15 cellular contexts compared by ENCODE assay signal in genomic region chr9:82651474-82651873, GRCh38.
A peak's percentile ranks its signal among the peaks of the same experiment; 100 is the strongest.
DNase-seq lines count a peak whose midpoint lies in the region; ATAC-seq and TF ChIP-seq lines count a peak whose summit lies in the region.
"Had no signal": no experiment of that assay in that cellular context is flagged by ENCODE, and none has a peak within 500 bp of the region (broad histone marks: within the 10 kb centered on the region; RNA-seq: fewer than 3 reads in every experiment).

No MANE protein-coding gene starts in this region.

- H3K4me3 ChIP-seq in GM23338, result no peak overlapping the region
- H3K4me3 ChIP-seq in neuronal stem cell (ENCODE audit: low read length in 2 of 2), result no peak overlapping the region
- no peak overlapping the region for H3K4me3 ChIP-seq in heart right ventricle
- H3K4me3 ChIP-seq: BLaER1 treated with 17β-estradiol and CSF1 and Interleukin-3, amounts not matched to agents 10 nM and 100 nM; GM23248 had no signal

- peak; percentile 78 for ATAC-seq in GM23338
- peak; percentile 93 for ATAC-seq in WTC11
- peak; percentile 16 for ATAC-seq in stimulated activated memory B cell treated with anti-CD40 and anti-IgM and Interleukin-4, amounts not matched to agents 10 μg/mL and 1 μg/mL and 100 μg/mL, for 72 hours
- no peak for ATAC-seq in heart right ventricle
- ATAC-seq: HepG2 had no signal

- no peak overlapping the region for H2BK15ac ChIP-seq in neuronal stem cell (ENCODE audit: low read length)

- H3K27ac Mint-ChIP-seq in GM23338 (no peak overlapping the region), WTC11 (no peak overlapping the region)
- no peak overlapping the region for H3K27ac Mint-ChIP-seq in stimulated activated memory B cell treated with anti-CD40 and anti-IgM and Interleukin-4, amounts not matched to agents 10 μg/mL and 1 μg/mL and 100 μg/mL, for 72 hours
- H3K27ac Mint-ChIP-seq: CD4-positive, CD25-positive, alpha-beta regulatory T cell; HFFc6 had no signal

- no peak overlapping the region for H2BK120ac ChIP-seq in neuronal stem cell (ENCODE audit: low read depth, low read length)

- H3K18ac ChIP-seq in neuronal stem cell (ENCODE audit: low read length), result no peak overlapping the region

- H3K9me3 ChIP-seq in neuronal stem cell (replicated peaks in 1 of 2; ENCODE audit: control insufficient read depth in 2 of 2, insufficient read depth in 1 of 2, low read depth in 1 of 2, low read length in 2 of 2), result no peaks in the 10 kb centered on the region
- peaks cover 0 to 32% (median 10%) of the 10 kb centered on the region in 11 donors for H3K9me3 ChIP-seq in heart right ventricle

- CTCF ChIA-PET in WTC11 (lab: Charles Lee), result no interaction called here

- no peaks in the 10 kb centered on the region for H3K27me3 Mint-ChIP-seq in GM23338 (ENCODE audit: insufficient read depth, low read depth, poor library complexity)
- no peaks in the 10 kb centered on the region for H3K27me3 Mint-ChIP-seq in WTC11 (ENCODE audit: low read depth)
- no peaks in the 10 kb centered on the region for H3K27me3 Mint-ChIP-seq in stimulated activated memory B cell treated with anti-CD40 and anti-IgM and Interleukin-4, amounts not matched to agents 10 μg/mL and 1 μg/mL and 100 μg/mL, for 72 hours
- H3K27me3 Mint-ChIP-seq: CD4-positive, CD25-positive, alpha-beta regulatory T cell had no signal

- POLR2A ChIA-PET in WTC11 (lab: Charles Lee), result no interaction called here

- no peak overlapping the region for H4K91ac ChIP-seq in neuronal stem cell (ENCODE audit: low read depth, low read length, poor library complexity)

- H3F3A ChIP-seq in GM23338 (replicated peaks; ENCODE audit: low read depth), result no peaks in the 10 kb centered on the region

- no CpG with 5 or more reads among the region's 2 CpGs for WGBS in neuronal stem cell (ENCODE audit: extremely low coverage in 2 of 2, insufficient read length in 2 of 2, insufficient replicate concordance in 1 of 2), 2 donors
- 77 to 80% methylated on average over 2 of the region's 2 CpGs for WGBS in heart right ventricle, 2 donors

- peak overlapping the region; percentile 8 for H3K23ac ChIP-seq in neuronal stem cell (ENCODE audit: low read depth, low read length, poor library complexity)

- no peak overlapping the region for H3K4me2 ChIP-seq in GM23338
- H3K4me2 ChIP-seq in neuronal stem cell (ENCODE audit: insufficient read depth, low read length, poor library complexity, severe bottlenecking), result no peak overlapping the region
- H3K4me2 ChIP-seq: BLaER1 treated with 17β-estradiol and CSF1 and Interleukin-3, amounts not matched to agents 10 nM and 100 nM had no signal

- H3K9ac ChIP-seq in neuronal stem cell (ENCODE audit: low read depth, low read length, poor library complexity), result no peak overlapping the region
- H3K9ac ChIP-seq: BLaER1 treated with 17β-estradiol and CSF1 and Interleukin-3, amounts not matched to agents 10 nM and 100 nM; GM23248 had no signal

- H3K4me1 Mint-ChIP-seq in GM23338, result peaks cover 7% of the 10 kb centered on the region
- peaks cover 8% of the 10 kb centered on the region for H3K4me1 Mint-ChIP-seq in WTC11
- H3K4me1 Mint-ChIP-seq in stimulated activated memory B cell treated with anti-CD40 and anti-IgM and Interleukin-4, amounts not matched to agents 10 μg/mL and 1 μg/mL and 100 μg/mL, for 72 hours, result no peaks in the 10 kb centered on the region
- H3K4me1 Mint-ChIP-seq: CD4-positive, CD25-positive, alpha-beta regulatory T cell had no signal

- H3K27me3 ChIP-seq in GM23338 (ENCODE audit: insufficient read depth) (no peaks in the 10 kb centered on the region), neuronal stem cell (ENCODE audit: control insufficient read depth in 3 of 3, insufficient read depth in 3 of 3, low read depth in 1 of 3, low read length in 3 of 3) (no peaks in the 10 kb centered on the region), heart right ventricle (no peaks in the 10 kb centered on the region)
- H3K27me3 ChIP-seq: BLaER1 treated with 17β-estradiol and CSF1 and Interleukin-3, amounts not matched to agents 10 nM and 100 nM had no signal

- no peaks in the 10 kb centered on the region for H3K9me2 ChIP-seq in GM23338 (ENCODE audit: insufficient read depth)

- no peak overlapping the region for H3K4ac ChIP-seq in neuronal stem cell (ENCODE audit: low read length)

- TF ChIP-seq CTCF in GM23338 (conservative IDR thresholded peaks at IDR 0.05; ENCODE audit: low read depth in 2 of 2), result no peak
- no peak for TF ChIP-seq CTCF in WTC11 (IDR thresholded peaks at IDR 0.05)
- no peak for TF ChIP-seq CTCF in heart right ventricle (IDR thresholded peaks at IDR 0.05)

- H3K27ac ChIP-seq in GM23338 (ENCODE audit: low read depth), result no peak overlapping the region
- no peak overlapping the region for H3K27ac ChIP-seq in neuronal stem cell (replicated peaks; ENCODE audit: low read length)
- H3K27ac ChIP-seq in heart right ventricle, result no peak overlapping the region
- H3K27ac ChIP-seq: BLaER1 treated with 17β-estradiol and CSF1 and Interleukin-3, amounts not matched to agents 10 nM and 100 nM; GM23248 had no signal

- DNase-seq in GM23338 (ENCODE audit: low spot score) (peak; percentile 18), WTC11 (ENCODE audit: low spot score) (no peak), neuronal stem cell (ENCODE audit: low spot score) (no peak), NCI-H446 treated with DMSO at 0.1 percent for 48 hours (lab: John Stamatoyannopoulos, UW) (no peak), heart right ventricle (no peak), kidney glomerular epithelial cell (lab: John Stamatoyannopoulos, UW) (no peak)
- DNase-seq: 8988T; CD4-positive, CD25-positive, alpha-beta regulatory T cell; DMS53; GM23248; HCEC 1CT; HFFc6 had no signal

- no peaks in the 10 kb centered on the region for H3K79me2 ChIP-seq in GM23338 (replicated peaks; ENCODE audit: insufficient read depth)

- H3K4me3 Mint-ChIP-seq in GM23338, result no peak overlapping the region
- no peak overlapping the region for H3K4me3 Mint-ChIP-seq in WTC11
- no peak overlapping the region for H3K4me3 Mint-ChIP-seq in stimulated activated memory B cell treated with anti-CD40 and anti-IgM and Interleukin-4, amounts not matched to agents 10 μg/mL and 1 μg/mL and 100 μg/mL, for 72 hours
- H3K4me3 Mint-ChIP-seq: CD4-positive, CD25-positive, alpha-beta regulatory T cell; HFFc6 had no signal

- H4K20me1 ChIP-seq in GM23338 (replicated peaks; ENCODE audit: insufficient read depth), result no peaks in the 10 kb centered on the region
- H4K20me1 ChIP-seq: BLaER1 treated with 17β-estradiol and CSF1 and Interleukin-3, amounts not matched to agents 10 nM and 100 nM had no signal

- H3K36me3 Mint-ChIP-seq in GM23338 (ENCODE audit: low read depth) (0 out of 3 replicates have a peak, but pooled peaks cover 3% of the 10 kb centered on the region), WTC11 (peaks cover 11% of the 10 kb centered on the region)
- H3K36me3 Mint-ChIP-seq in stimulated activated memory B cell treated with anti-CD40 and anti-IgM and Interleukin-4, amounts not matched to agents 10 μg/mL and 1 μg/mL and 100 μg/mL, for 72 hours, result no peaks in the 10 kb centered on the region
- H3K36me3 Mint-ChIP-seq: CD4-positive, CD25-positive, alpha-beta regulatory T cell had no signal

- H2BK5ac ChIP-seq in neuronal stem cell (ENCODE audit: low read length), result no peak overlapping the region

- no peak overlapping the region for H4K8ac ChIP-seq in neuronal stem cell (ENCODE audit: low read depth, low read length)

- H2AFZ ChIP-seq in GM23338, result no peak overlapping the region
- no peak overlapping the region for H2AFZ ChIP-seq in neuronal stem cell (ENCODE audit: low read length)
- H2AFZ ChIP-seq: GM23248 had no signal

- H3K9me3 Mint-ChIP-seq in GM23338 (peaks cover 10% of the 10 kb centered on the region; the same call in 2 of the 3 replicates), WTC11 (peaks cover 14% of the 10 kb centered on the region)
- peaks cover 18% of the 10 kb centered on the region for H3K9me3 Mint-ChIP-seq in stimulated activated memory B cell treated with anti-CD40 and anti-IgM and Interleukin-4, amounts not matched to agents 10 μg/mL and 1 μg/mL and 100 μg/mL, for 72 hours

- H3K36me3 ChIP-seq in GM23338 (ENCODE audit: insufficient read depth), result no peaks in the 10 kb centered on the region
- no peaks in the 10 kb centered on the region for H3K36me3 ChIP-seq in neuronal stem cell (replicated peaks in 1 of 2; ENCODE audit: control insufficient read depth in 2 of 2, insufficient read depth in 2 of 2, low read length in 2 of 2)
- H3K36me3 ChIP-seq in heart right ventricle, result no peaks in the 10 kb centered on the region
- H3K36me3 ChIP-seq: BLaER1 treated with 17β-estradiol and CSF1 and Interleukin-3, amounts not matched to agents 10 nM and 100 nM had no signal

- no peaks in the 10 kb centered on the region for H3K79me1 ChIP-seq in neuronal stem cell (ENCODE audit: low read depth, low read length)

- peak overlapping the region; percentile 94 for H3K14ac ChIP-seq in neuronal stem cell (ENCODE audit: low read length)

- H2BK12ac ChIP-seq in neuronal stem cell (ENCODE audit: low read length), result no peak overlapping the region

- intact Hi-C loops in heart right ventricle (cut with DNase I), result no loop called here

- H3K4me1 ChIP-seq in GM23338 (ENCODE audit: insufficient read depth) (no peaks in the 10 kb centered on the region), neuronal stem cell (ENCODE audit: control insufficient read depth in 2 of 2, insufficient read depth in 1 of 2, low read depth in 1 of 2, low read length in 2 of 2) (no peaks in the 10 kb centered on the region), heart right ventricle (no peaks in the 10 kb centered on the region)
- H3K4me1 ChIP-seq: BLaER1 treated with 17β-estradiol and CSF1 and Interleukin-3, amounts not matched to agents 10 nM and 100 nM had no signal

- no peak overlapping the region for H2AK5ac ChIP-seq in neuronal stem cell (ENCODE audit: low read depth, low read length)

TF ChIP-seq in GM23338, 12 proteins besides CTCF, POLR2A, EP300 and RAD21 (continues in another document):
- no peak for TF ChIP-seq CREB1 (CRISPR knock-in tag; IDR thresholded peaks at IDR 0.05; ENCODE audit: low read depth)
- no peak for TF ChIP-seq POLR2AphosphoS5 (IDR thresholded peaks at IDR 0.05; ENCODE audit: low read depth)

TF ChIP-seq in WTC11, 78 proteins besides CTCF, POLR2A, EP300 and RAD21 (continues in another document):
- no peak for TF ChIP-seq USF1 (CRISPR knock-in tag; IDR thresholded peaks at IDR 0.05)

Comparison
In these comparisons a context has a peak if more than half of its experiments do, and no peak if none do; other contexts are left out.
1. ATAC-seq: peak in GM23338 (single experiment), WTC11 (single experiment) and stimulated activated memory B cell treated with anti-CD40 and anti-IgM and Interleukin-4, amounts not matched to agents 10 μg/mL and 1 μg/mL and 100 μg/mL, for 72 hours (single experiment); none in heart right ventricle (0 of 8).